In the genomic region with DNA sequence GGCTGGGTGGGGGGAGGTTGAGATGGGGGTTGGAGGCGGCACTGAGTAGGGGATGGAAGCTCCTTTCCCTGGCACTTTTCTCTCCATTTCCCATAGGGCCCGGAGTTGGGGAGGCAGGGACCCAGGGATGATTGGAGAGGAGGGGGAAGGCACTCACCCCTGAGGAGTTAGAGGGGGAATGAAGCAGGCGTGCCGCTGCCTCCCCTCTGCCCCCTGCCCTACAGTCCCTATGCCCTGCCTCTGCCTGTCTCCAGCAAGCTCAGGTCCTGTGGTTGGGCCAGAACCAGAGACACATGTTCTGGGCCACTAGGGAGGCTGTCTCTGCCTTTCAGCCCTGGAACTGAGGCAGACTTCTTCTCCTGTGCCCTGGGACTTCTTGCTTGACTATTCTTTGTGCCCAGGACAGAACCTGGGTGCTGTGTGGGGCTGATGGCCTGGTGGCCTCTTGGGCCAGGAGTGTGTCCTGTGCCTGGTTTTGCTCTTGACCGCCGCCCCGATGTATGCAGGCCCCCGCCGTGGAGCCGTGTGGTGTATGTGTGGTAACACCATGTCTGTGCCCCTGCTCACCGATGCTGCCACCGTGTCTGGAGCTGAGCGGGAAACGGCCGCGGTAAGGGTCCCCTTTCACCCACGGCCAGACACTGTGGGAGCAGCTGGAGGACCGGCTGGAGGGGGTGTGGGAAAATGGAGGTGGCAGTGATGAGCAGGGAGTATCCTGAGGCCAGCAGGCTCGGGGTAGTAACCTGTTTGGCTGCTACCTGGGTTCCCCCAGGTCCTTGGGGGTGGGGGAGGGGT, we compare ENCODE assay signal across 1 cellular context.
TF ChIP-seq lines count a peak whose summit lies in the region.

No MANE protein-coding gene starts in this region.

TF ChIP-seq in endothelial cell of umbilical vein, 7 proteins besides CTCF, POLR2A, EP300 and RAD21:
- no peak for TF ChIP-seq FOS (IDR thresholded peaks at IDR 0.05; ENCODE audit: borderline replicate concordance, insufficient read depth, low read length)
- TF ChIP-seq MYC (IDR thresholded peaks at IDR 0.05; ENCODE audit: low read depth, low read length): no peak
- TF ChIP-seq, protein P1, sequence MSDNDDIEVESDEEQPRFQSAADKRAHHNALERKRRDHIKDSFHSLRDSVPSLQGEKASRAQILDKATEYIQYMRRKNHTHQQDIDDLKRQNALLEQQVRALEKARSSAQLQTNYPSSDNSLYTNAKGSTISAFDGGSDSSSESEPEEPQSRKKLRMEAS (IDR thresholded peaks at IDR 0.05; ENCODE audit: insufficient read depth, insufficient read length): no peak
- no peak for TF ChIP-seq JUN (IDR thresholded peaks at IDR 0.05; ENCODE audit: borderline replicate concordance, insufficient read depth, insufficient read length, low read depth)
- TF ChIP-seq POLR2AphosphoS5 (IDR thresholded peaks at IDR 0.05; ENCODE audit: insufficient read depth, low read depth, low read length): no peak
- TF ChIP-seq GATA2 (IDR thresholded peaks at IDR 0.05; ENCODE audit: insufficient read depth, insufficient read length, low read depth, low read length): no peak
- no peak for TF ChIP-seq EZH2 (IDR thresholded peaks at IDR 0.05; ENCODE audit: borderline replicate concordance, low read depth, low read length, severe bottlenecking)
